9 cellular contexts compared by ENCODE assay signal in genomic region chr17:29154516-29155234, GRCh38. TPM values are rescaled to one million over a fixed set of nuclear protein-coding genes. Genes with fewer than 3 reads are reported as not detected.
DNase-seq lines count a peak whose midpoint lies in the region; ATAC-seq and TF ChIP-seq lines count a peak whose summit lies in the region.
"Had no signal": no experiment of that assay in that cellular context is flagged by ENCODE, and none has a peak within 500 bp of the region (broad histone marks: within the 10 kb centered on the region; RNA-seq: fewer than 3 reads in every experiment).

No MANE protein-coding gene starts in this region.

- H3K9me3 ChIP-seq in mucosa of stomach (ENCODE audit: control insufficient read depth, low read length) (no peaks in the 10 kb centered on the region), vagina (no peaks in the 10 kb centered on the region)

- H3K4me1 Mint-ChIP-seq in chondrocyte (ENCODE audit: low read depth) = peaks cover 76% of the 10 kb centered on the region

- no peaks in the 10 kb centered on the region for H3K36me3 Mint-ChIP-seq in chondrocyte (ENCODE audit: low read depth)

- H3K4me3 ChIP-seq in mucosa of stomach (ENCODE audit: low read length) (no peak overlapping the region), vagina (no peak overlapping the region)

- H3K27ac ChIP-seq in vagina = peak overlapping the region; percentile 77

- DNase-seq in Right ventricle myocardium inferior (ENCODE audit: missing footprints) = no peak
- DNase-seq in cardiac septum (ENCODE audit: low spot score) = no peak
- DNase-seq in chondrocyte (ENCODE audit: low spot score) = no peak
- DNase-seq in vagina (ENCODE audit: extremely low spot score in 2 of 2) = no peak
- no peak for DNase-seq in NCI-H187 (lab: John Stamatoyannopoulos, UW)
- DNase-seq: DMS79 treated with DMSO at 0.1 percent for 48 hours had no signal

- peak overlapping the region; percentile 31 for H3K4me3 Mint-ChIP-seq in chondrocyte (ENCODE audit: unreplicated experiment)

- H3K36me3 ChIP-seq in mucosa of stomach (ENCODE audit: control insufficient read depth, insufficient read depth, low read length) (no peaks in the 10 kb centered on the region), vagina (no peaks in the 10 kb centered on the region)

- intact Hi-C loops in Right ventricle myocardium inferior (cut with DNase I) = no loop called here
- intact Hi-C loops in cardiac septum (cut with DNase I) = no loop called here
- intact Hi-C loops in vagina (cut with DNase I) = no loop called here

- peak overlapping the region; percentile 88 for H3K27ac Mint-ChIP-seq in chondrocyte (ENCODE audit: unreplicated experiment)

- H3K27me3 Mint-ChIP-seq in chondrocyte (ENCODE audit: low read depth) = no peaks in the 10 kb centered on the region

- H3K27me3 ChIP-seq in mucosa of stomach (ENCODE audit: control insufficient read depth, insufficient read depth, low read length) (no peaks in the 10 kb centered on the region), vagina (no peaks in the 10 kb centered on the region)

- no peaks in the 10 kb centered on the region for H3K9me3 Mint-ChIP-seq in chondrocyte (ENCODE audit: low read depth)

- TF ChIP-seq CTCF in chondrocyte (IDR thresholded peaks at IDR 0.05) (no peak), vagina (IDR thresholded peaks at IDR 0.05) (no peak)

- peak overlapping the region; percentile 12 for H3K9ac ChIP-seq in mucosa of stomach (ENCODE audit: low read length)

- H3K4me1 ChIP-seq in mucosa of stomach (ENCODE audit: control insufficient read depth, insufficient read depth, low read length) = peaks cover 59% of the 10 kb centered on the region
- peaks cover 73% of the 10 kb centered on the region for H3K4me1 ChIP-seq in vagina

- no peak for TF ChIP-seq POLR2A in vagina (IDR thresholded peaks at IDR 0.05)

- ATAC-seq in Right ventricle myocardium inferior = peak; percentile 51
- ATAC-seq in GM18858 (IDR thresholded peaks at IDR 0.05; ENCODE audit: unreplicated experiment) = no peak
- no peak for ATAC-seq in GM18519 (IDR thresholded peaks at IDR 0.05; ENCODE audit: low FRiP score, unreplicated experiment)

RNA-seq across cellular contexts. Expression of gene MYO18A, which starts 25.5 kb away (rescaled TPM):
- total RNA-seq in Right ventricle myocardium inferior (373 TPM), cardiac septum (317 TPM), chondrocyte (24.4 to 30.0 TPM (median 26.1 TPM) in 3 replicates), vagina (70.7 TPM)
